ENCODE assay signal across 27 cellular contexts in the genomic region with DNA sequence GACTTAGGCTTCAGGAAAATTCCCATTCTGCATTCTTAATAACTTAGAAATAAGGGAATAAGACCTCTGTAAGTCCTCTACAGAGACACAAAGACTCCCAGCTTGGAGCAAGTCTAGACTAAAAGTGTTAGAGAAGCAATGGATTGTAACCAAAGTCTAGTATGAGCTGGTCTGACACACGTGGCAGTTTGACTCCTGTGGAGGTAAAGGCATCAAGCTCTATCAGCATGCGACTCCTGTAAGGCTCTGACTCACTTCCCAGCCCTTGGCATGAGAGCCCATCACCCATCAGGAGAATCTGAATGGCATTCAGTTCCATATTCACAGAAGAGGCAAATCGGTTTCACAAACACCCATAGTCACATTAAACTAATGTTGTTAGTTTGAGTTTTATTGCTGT. TPM values are rescaled to one million over a fixed set of nuclear protein-coding genes. Genes with fewer than 3 reads are reported as not detected.
DNase-seq lines count a peak whose midpoint lies in the region; TF ChIP-seq lines count a peak whose summit lies in the region.
"Had no signal": no experiment of that assay in that cellular context is flagged by ENCODE, and none has a peak within 500 bp of the region (broad histone marks: within the 10 kb centered on the region; RNA-seq: fewer than 3 reads in every experiment).

No MANE protein-coding gene starts in this region.

- no peaks in the 10 kb centered on the region for H3K36me3 Mint-ChIP-seq in activated naive CD4-positive, alpha-beta T cell treated with anti-CD3 and anti-CD28 coated beads, Interleukin-2, amount 10 ng/mL, durations not matched to agents 7 days and 5 days
- H3K36me3 Mint-ChIP-seq: activated naive CD8-positive, alpha-beta T cell treated with anti-CD3 and anti-CD28 coated beads, Interleukin-2, amount 10 ng/mL, durations not matched to agents 7 days and 5 days; CD8-positive, alpha-beta T cell; natural killer cell treated with Interleukin-12 subunit alpha and Interleukin-12 subunit beta and Interleukin-15 and Interleukin-18, amount 100 ng/mL, for 72 hours; stimulated activated effector memory CD8-positive, alpha-beta T cell treated with anti-CD3 and anti-CD28 coated beads, Interleukin-12 subunit alpha, Interleukin-12 subunit beta, amount 100 ng/mL, for 72 hours had no signal

- in situ Hi-C loops in astrocyte of the spinal cord (cut with HindIII; ENCODE audit: low sequenced_read_pairs), result no loop called here

- no peak overlapping the region for H3K27ac ChIP-seq in hepatocyte
- H3K27ac ChIP-seq: 22Rv1, body of pancreas, Peyer's patch, thoracic aorta, VCaP had no signal

- H2AFZ ChIP-seq in hepatocyte, result no peak overlapping the region

- H3K9me3 Mint-ChIP-seq in activated naive CD4-positive, alpha-beta T cell treated with anti-CD3 and anti-CD28 coated beads, Interleukin-2, amount 10 ng/mL, durations not matched to agents 7 days and 5 days, result no peaks in the 10 kb centered on the region
- H3K9me3 Mint-ChIP-seq: activated CD4-positive, alpha-beta T cell treated with anti-CD3 and anti-CD28 coated beads, Interleukin-2, amount 10 ng/mL, durations not matched to agents 24 days and 14 days; activated naive CD8-positive, alpha-beta T cell treated with anti-CD3 and anti-CD28 coated beads, Interleukin-2, amount 10 ng/mL, durations not matched to agents 7 days and 5 days; CD8-positive, alpha-beta T cell had no signal

- H3K4me2 ChIP-seq in hepatocyte, result no peak overlapping the region

- no peaks in the 10 kb centered on the region for H3K79me2 ChIP-seq in hepatocyte

- WGBS in hepatocyte (ENCODE audit: low lambda C conversion rate, missing lambda C conversion rate), result 54% methylated on average over 3 of the region's 3 CpGs

- H3K36me3 ChIP-seq in hepatocyte (replicated peaks; ENCODE audit: insufficient read depth, low read depth), result no peaks in the 10 kb centered on the region
- H3K36me3 ChIP-seq: Peyer's patch, thoracic aorta had no signal

- H3K4me3 Mint-ChIP-seq in activated naive CD4-positive, alpha-beta T cell treated with anti-CD3 and anti-CD28 coated beads, Interleukin-2, amount 10 ng/mL, durations not matched to agents 7 days and 5 days, result no peak overlapping the region
- H3K4me3 Mint-ChIP-seq: activated CD4-positive, alpha-beta T cell treated with anti-CD3 and anti-CD28 coated beads, Interleukin-2, amount 10 ng/mL, durations not matched to agents 24 days and 14 days; activated naive CD8-positive, alpha-beta T cell treated with anti-CD3 and anti-CD28 coated beads, Interleukin-2, amount 10 ng/mL, durations not matched to agents 7 days and 5 days; activated T-helper 17 cell treated with anti-CD3 and anti-CD28 coated beads, Interleukin-2, amount 50 U/mL, for 72 hours; CD8-positive, alpha-beta T cell; natural killer cell treated with Interleukin-12 subunit alpha and Interleukin-12 subunit beta and Interleukin-15 and Interleukin-18, amount 100 ng/mL, for 72 hours; stimulated activated effector memory CD8-positive, alpha-beta T cell treated with anti-CD3 and anti-CD28 coated beads, Interleukin-12 subunit alpha, Interleukin-12 subunit beta, amount 100 ng/mL, for 72 hours had no signal

- H3K9me3 ChIP-seq in hepatocyte (ENCODE audit: low read depth), result no peaks in the 10 kb centered on the region
- H3K9me3 ChIP-seq: body of pancreas, Peyer's patch, thoracic aorta had no signal

- H3K9me2 ChIP-seq in hepatocyte (replicated peaks; ENCODE audit: insufficient read depth), result no peaks in the 10 kb centered on the region

- no peak for TF ChIP-seq CTCF in astrocyte of the spinal cord (IDR thresholded peaks at IDR 0.05; ENCODE audit: low read depth, low read length)
- TF ChIP-seq CTCF in hepatocyte (IDR thresholded peaks at IDR 0.05; ENCODE audit: poor library complexity), result no peak

- CTCF ChIA-PET in activated naive CD4-positive, alpha-beta T cell treated with anti-CD3 and anti-CD28 coated beads, Interleukin-2, amount 10 ng/mL, durations not matched to agents 7 days and 5 days (lab: Charles Lee), result interaction anchor here (1.2 kb wide), 1 partner anchor 462 kb away, joined by 3 read pairs; no protein-coding TSS in a partner anchor

- H3K4me1 ChIP-seq in hepatocyte (ENCODE audit: insufficient read depth), result peaks cover under 1% of the 10 kb centered on the region
- H3K4me1 ChIP-seq: Peyer's patch had no signal

- DNase-seq in DMS53 (lab: John Stamatoyannopoulos, UW) (peak; percentile 8), DMS53 treated with DMSO at 0.1 percent for 48 hours (lab: John Stamatoyannopoulos, UW; ENCODE audit: unreplicated experiment) (no peak), astrocyte of the spinal cord (ENCODE audit: low read depth, low spot score) (peak; percentile 40), iris pigment epithelial cell (ENCODE audit: low read depth) (peak; percentile 20), hepatocyte (ENCODE audit: low spot score) (no peak), germinal center (ENCODE audit: low spot score) (no peak)
- no peak for DNase-seq in activated naive CD4-positive, alpha-beta T cell treated with anti-CD3 and anti-CD28 coated beads, Interleukin-2, amount 10 ng/mL, durations not matched to agents 7 days and 5 days
- no peak for DNase-seq in stimulated activated CD4-positive, alpha-beta T cell treated with anti-CD3 and anti-CD28 coated beads, Interleukin-2, amount 100 ng/mL, for 48 hours
- DNase-seq: activated CD4-positive, alpha-beta T cell treated with anti-CD3 and anti-CD28 coated beads, Interleukin-2, amount 10 ng/mL, durations not matched to agents 24 days and 14 days; activated naive CD8-positive, alpha-beta T cell treated with anti-CD3 and anti-CD28 coated beads, Interleukin-2, amount 10 ng/mL, durations not matched to agents 7 days and 5 days; AML-193; body of pancreas; DND-41; GOT3; left ventricle myocardium superior; midbrain; NCI-H1417; NCI-H510A; Peyer's patch; T-helper 2 cell had no signal

- H3K27ac Mint-ChIP-seq in activated naive CD4-positive, alpha-beta T cell treated with anti-CD3 and anti-CD28 coated beads, Interleukin-2, amount 10 ng/mL, durations not matched to agents 7 days and 5 days, result no peak overlapping the region
- H3K27ac Mint-ChIP-seq: activated CD4-positive, alpha-beta T cell treated with anti-CD3 and anti-CD28 coated beads, Interleukin-2, amount 10 ng/mL, durations not matched to agents 24 days and 14 days; activated naive CD8-positive, alpha-beta T cell treated with anti-CD3 and anti-CD28 coated beads, Interleukin-2, amount 10 ng/mL, durations not matched to agents 7 days and 5 days; activated T-helper 17 cell treated with anti-CD3 and anti-CD28 coated beads, Interleukin-2, amount 50 U/mL, for 72 hours; CD8-positive, alpha-beta T cell; natural killer cell treated with Interleukin-12 subunit alpha and Interleukin-12 subunit beta and Interleukin-15 and Interleukin-18, amount 100 ng/mL, for 72 hours; stimulated activated effector memory CD8-positive, alpha-beta T cell treated with anti-CD3 and anti-CD28 coated beads, Interleukin-12 subunit alpha, Interleukin-12 subunit beta, amount 100 ng/mL, for 72 hours had no signal

- H3K27me3 ChIP-seq in hepatocyte, result peaks cover 10% of the 10 kb centered on the region
- H3K27me3 ChIP-seq: body of pancreas, Peyer's patch had no signal

- H4K20me1 ChIP-seq in hepatocyte (ENCODE audit: insufficient read depth, poor library complexity, severe bottlenecking), result no peaks in the 10 kb centered on the region

- H3K4me3 ChIP-seq in astrocyte of the spinal cord (ENCODE audit: low read depth, low read length) (no peak overlapping the region), hepatocyte (no peak overlapping the region)
- H3K4me3 ChIP-seq: body of pancreas, Peyer's patch, thoracic aorta had no signal

- peaks cover 55% of the 10 kb centered on the region for H3K27me3 Mint-ChIP-seq in activated naive CD4-positive, alpha-beta T cell treated with anti-CD3 and anti-CD28 coated beads, Interleukin-2, amount 10 ng/mL, durations not matched to agents 7 days and 5 days

- H3K4me1 Mint-ChIP-seq in activated naive CD4-positive, alpha-beta T cell treated with anti-CD3 and anti-CD28 coated beads, Interleukin-2, amount 10 ng/mL, durations not matched to agents 7 days and 5 days, result peaks cover 8% of the 10 kb centered on the region
- H3K4me1 Mint-ChIP-seq: activated T-helper 17 cell treated with anti-CD3 and anti-CD28 coated beads, Interleukin-2, amount 50 U/mL, for 72 hours; stimulated activated effector memory CD8-positive, alpha-beta T cell treated with anti-CD3 and anti-CD28 coated beads, Interleukin-12 subunit alpha, Interleukin-12 subunit beta, amount 100 ng/mL, for 72 hours had no signal

RNA-seq across cellular contexts. Expression of a gene that starts 4.4 kb away (rescaled TPM):
- 6.5 and 10.2 TPM in 2 replicates for total RNA-seq in hepatocyte
- 8.5 and 9.0 TPM in 2 replicates for polyA plus RNA-seq in hepatocyte
- total RNA-seq: activated naive CD8-positive, alpha-beta T cell treated with anti-CD3 and anti-CD28 coated beads, Interleukin-2, amount 10 ng/mL, durations not matched to agents 7 days and 5 days; CD8-positive, alpha-beta T cell had no signal

RNA-seq across cellular contexts. Expression of a gene that starts 14.1 kb away (rescaled TPM):
- not detected in 2 replicates for total RNA-seq in hepatocyte
- not detected in 2 replicates for polyA plus RNA-seq in hepatocyte
- total RNA-seq: activated CD4-positive, alpha-beta T cell treated with anti-CD3 and anti-CD28 coated beads, Interleukin-2, amount 10 ng/mL, durations not matched to agents 24 days and 14 days; activated naive CD8-positive, alpha-beta T cell treated with anti-CD3 and anti-CD28 coated beads, Interleukin-2, amount 10 ng/mL, durations not matched to agents 7 days and 5 days; activated T-helper 17 cell treated with anti-CD3 and anti-CD28 coated beads, Interleukin-2, amount 50 U/mL, for 72 hours; body of pancreas; CD8-positive, alpha-beta T cell; left ventricle myocardium superior; Peyer's patch; thoracic aorta had no signal

Comparison
In these comparisons a context has a peak if more than half of its experiments do, and no peak if none do; other contexts are left out.
1. DNase-seq: peak in DMS53 (single experiment), astrocyte of the spinal cord (single experiment) and iris pigment epithelial cell (single experiment); none in DMS53 treated with DMSO at 0.1 percent for 48 hours (single experiment), hepatocyte (single experiment), activated naive CD4-positive, alpha-beta T cell treated with anti-CD3 and anti-CD28 coated beads, Interleukin-2, amount 10 ng/mL, durations not matched to agents 7 days and 5 days (single experiment), stimulated activated CD4-positive, alpha-beta T cell treated with anti-CD3 and anti-CD28 coated beads, Interleukin-2, amount 100 ng/mL, for 48 hours (0 of 2) and germinal center (single experiment).